ENCODE assay signal across 8 cellular contexts in genomic region chr2:102975996-102976636, GRCh38.
A peak's percentile ranks its signal among the peaks of the same experiment; 100 is the strongest.
DNase-seq lines count a peak whose midpoint lies in the region; ATAC-seq and TF ChIP-seq lines count a peak whose summit lies in the region.
"Had no signal": no experiment of that assay in that cellular context is flagged by ENCODE, and none has a peak within 500 bp of the region (broad histone marks: within the 10 kb centered on the region; RNA-seq: fewer than 3 reads in every experiment).

No MANE protein-coding gene starts in this region.

- H3K27me3 Mint-ChIP-seq in osteocyte (ENCODE audit: unreplicated experiment), result peaks cover 4% of the 10 kb centered on the region

- H3K36me3 Mint-ChIP-seq in osteocyte (ENCODE audit: unreplicated experiment), result no peaks in the 10 kb centered on the region

- no peak overlapping the region for H3K27ac ChIP-seq in epithelial cell of prostate

- no peaks in the 10 kb centered on the region for H3K4me1 Mint-ChIP-seq in osteocyte (ENCODE audit: unreplicated experiment)
- H3K4me1 Mint-ChIP-seq: activated B cell treated with CpG ODN at 0.5 μM for 24 hours had no signal

- TF ChIP-seq CTCF in GM12872 (IDR thresholded peaks at IDR 0.05; ENCODE audit: insufficient read depth, low read depth, low read length) (peak; percentile 64), osteocyte (IDR thresholded peaks at IDR 0.05) (peak; percentile 40)

- no peak overlapping the region for H3K4me3 Mint-ChIP-seq in osteocyte (ENCODE audit: unreplicated experiment)
- H3K4me3 Mint-ChIP-seq: activated B cell treated with CpG ODN at 0.5 μM for 24 hours had no signal

- no peak overlapping the region for H3K27ac Mint-ChIP-seq in osteocyte (ENCODE audit: unreplicated experiment)
- H3K27ac Mint-ChIP-seq: activated B cell treated with CpG ODN at 0.5 μM for 24 hours had no signal

- DNase-seq in NOMO-1 (lab: John Stamatoyannopoulos, UW; ENCODE audit: unreplicated experiment in 2 of 2) (peak; percentile 4 to 29), epithelial cell of prostate (ENCODE audit: low read depth, low spot score) (peak; percentile 6), osteocyte (ENCODE audit: extremely low spot score, unreplicated experiment) (no peak)
- DNase-seq: activated B cell treated with CpG ODN at 0.5 μM for 24 hours had no signal

- no peaks in the 10 kb centered on the region for H3K9me3 Mint-ChIP-seq in osteocyte (ENCODE audit: unreplicated experiment)
- H3K9me3 Mint-ChIP-seq: activated B cell treated with CpG ODN at 0.5 μM for 24 hours had no signal

- ATAC-seq in HG02884 (IDR thresholded peaks at IDR 0.05; ENCODE audit: unreplicated experiment) (peak; percentile 51), HG02970 (IDR thresholded peaks at IDR 0.05; ENCODE audit: low FRiP score, unreplicated experiment) (no peak), GM21367 (IDR thresholded peaks at IDR 0.05; ENCODE audit: unreplicated experiment) (no peak)
